ENCODE assay signal across 8 cellular contexts in genomic region chr13:106534844-106535551, GRCh38. TPM values are rescaled to one million over a fixed set of nuclear protein-coding genes. Genes with fewer than 3 reads are reported as not detected.
DNase-seq lines count a peak whose midpoint lies in the region; ATAC-seq and TF ChIP-seq lines count a peak whose summit lies in the region.

No MANE protein-coding gene starts in this region.

- 0 out of 2 replicates have a peak, but pooled peaks cover 7% of the 10 kb centered on the region for H4K20me1 ChIP-seq in SU-DHL-6 (ENCODE audit: low read depth, low read length)

- H3K9ac ChIP-seq in SU-DHL-6 (ENCODE audit: low read length): peak overlapping the region; percentile 40; the same call in 1 of the 2 replicates

- H2AFZ ChIP-seq in SU-DHL-6 (ENCODE audit: low read depth, low read length, severe bottlenecking): no peak overlapping the region

- peaks cover 0 to 10% of the 10 kb centered on the region in 2 donors for H3K4me1 ChIP-seq in thoracic aorta (ENCODE audit: control insufficient read depth in 1 of 2, low read depth in 2 of 2)

- no peak overlapping the region for H3K27ac ChIP-seq in SU-DHL-6 (ENCODE audit: low read depth, low read length)
- peak overlapping the region; percentile 87 to 92 for H3K27ac ChIP-seq in coronary artery
- H3K27ac ChIP-seq in thoracic aorta: peak overlapping the region; percentile 88 to 91

- TF ChIP-seq CTCF in SU-DHL-6 (IDR thresholded peaks at IDR 0.05; ENCODE audit: insufficient read depth, low read length, poor library complexity, severe bottlenecking) (no peak), coronary artery (IDR thresholded peaks at IDR 0.05) (no peak), lower leg skin (IDR thresholded peaks at IDR 0.05) (no peak), thoracic aorta (IDR thresholded peaks at IDR 0.05) (no peak)

- H3F3A ChIP-seq in SU-DHL-6 (ENCODE audit: insufficient read depth): peaks cover 33% of the 10 kb centered on the region

- WGBS in lower leg skin, 2 donors: 0% methylated on average over 9 to 28 of the region's 98 CpGs

- H3K4me2 ChIP-seq in SU-DHL-6 (ENCODE audit: low read depth, low read length, poor library complexity, severe bottlenecking): peak overlapping the region; percentile 36

- ATAC-seq in GM18868 (IDR thresholded peaks at IDR 0.05; ENCODE audit: unreplicated experiment) (peak; percentile 19), HG03039 (IDR thresholded peaks at IDR 0.05; ENCODE audit: unreplicated experiment) (peak; percentile 18), thoracic aorta (ENCODE audit: insufficient number of reproducible peaks, low FRiP score, low read depth) (no peak)

- TF ChIP-seq POLR2A in lower leg skin (IDR thresholded peaks at IDR 0.05): no peak

- peak; percentile 10 for DNase-seq in AG08395 (ENCODE audit: low spot score)
- no peak for DNase-seq in coronary artery (ENCODE audit: low spot score)
- peak in 1 of 2 donors; percentile 88 for DNase-seq in lower leg skin (ENCODE audit: low spot score in 2 of 2)
- no peak for DNase-seq in thoracic aorta (ENCODE audit: low spot score)
- DNase-seq in A172 (ENCODE audit: low spot score): no peak

- intact Hi-C loops in lower leg skin (cut with DNase I; ENCODE audit: low total_unique reads): loop anchor here (10.0 kb wide), 2 partner anchors 1760 to 1970 kb away; no protein-coding TSS in a partner anchor

- no peaks in the 10 kb centered on the region for H3K9me3 ChIP-seq in SU-DHL-6 (ENCODE audit: insufficient read depth, low read length)
- no peaks in the 10 kb centered on the region for H3K9me3 ChIP-seq in thoracic aorta

- H3K9me2 ChIP-seq in SU-DHL-6 (replicated peaks; ENCODE audit: insufficient read depth, low read length): no peaks in the 10 kb centered on the region

- no peaks in the 10 kb centered on the region for H3K79me2 ChIP-seq in SU-DHL-6 (ENCODE audit: insufficient read depth, low read length)

- H3K27me3 ChIP-seq in SU-DHL-6 (ENCODE audit: low read length) (no peaks in the 10 kb centered on the region), thoracic aorta (replicated peaks; ENCODE audit: insufficient read depth) (no peaks in the 10 kb centered on the region)

- no peaks in the 10 kb centered on the region for H3K36me3 ChIP-seq in SU-DHL-6 (ENCODE audit: low read length)
- H3K36me3 ChIP-seq in thoracic aorta: no peaks in the 10 kb centered on the region

- H3K4me3 ChIP-seq in SU-DHL-6 (ENCODE audit: insufficient read depth, low read length, poor library complexity, severe bottlenecking) (peak overlapping the region; percentile 49), coronary artery (peak overlapping the region; percentile 77), lower leg skin (ENCODE audit: low read depth, poor library complexity, severe bottlenecking) (peak overlapping the region; percentile 58), thoracic aorta (peak overlapping the region; percentile 89)

RNA-seq across cellular contexts. Expression of gene EFNB2, which starts 0.5 kb away (rescaled TPM):
- 10 to 100 TPM; 12.1 to 41.3 (median 26.4) TPM for total RNA-seq in lower leg skin
- total RNA-seq in thoracic aorta: 10 to 100 TPM; 27.2 to 45.2 TPM
- 7.8 and 8.1 TPM in 2 replicates for total RNA-seq in A172 (2014; rRNA removed; shearing (Covaris generic))

RNA-seq across cellular contexts. Expression of gene ARGLU1, which starts 32.9 kb away (rescaled TPM):
- total RNA-seq in lower leg skin (10 to 100 TPM; 44.7 to 73.0 (median 48.4) TPM), thoracic aorta (100 to 1,000 TPM; 112 to 159 TPM)
- 35.9 and 41.8 TPM in 2 replicates for total RNA-seq in A172 (2014; rRNA removed; shearing (Covaris generic))
